8 cellular contexts compared by ENCODE assay signal in the genomic region with DNA sequence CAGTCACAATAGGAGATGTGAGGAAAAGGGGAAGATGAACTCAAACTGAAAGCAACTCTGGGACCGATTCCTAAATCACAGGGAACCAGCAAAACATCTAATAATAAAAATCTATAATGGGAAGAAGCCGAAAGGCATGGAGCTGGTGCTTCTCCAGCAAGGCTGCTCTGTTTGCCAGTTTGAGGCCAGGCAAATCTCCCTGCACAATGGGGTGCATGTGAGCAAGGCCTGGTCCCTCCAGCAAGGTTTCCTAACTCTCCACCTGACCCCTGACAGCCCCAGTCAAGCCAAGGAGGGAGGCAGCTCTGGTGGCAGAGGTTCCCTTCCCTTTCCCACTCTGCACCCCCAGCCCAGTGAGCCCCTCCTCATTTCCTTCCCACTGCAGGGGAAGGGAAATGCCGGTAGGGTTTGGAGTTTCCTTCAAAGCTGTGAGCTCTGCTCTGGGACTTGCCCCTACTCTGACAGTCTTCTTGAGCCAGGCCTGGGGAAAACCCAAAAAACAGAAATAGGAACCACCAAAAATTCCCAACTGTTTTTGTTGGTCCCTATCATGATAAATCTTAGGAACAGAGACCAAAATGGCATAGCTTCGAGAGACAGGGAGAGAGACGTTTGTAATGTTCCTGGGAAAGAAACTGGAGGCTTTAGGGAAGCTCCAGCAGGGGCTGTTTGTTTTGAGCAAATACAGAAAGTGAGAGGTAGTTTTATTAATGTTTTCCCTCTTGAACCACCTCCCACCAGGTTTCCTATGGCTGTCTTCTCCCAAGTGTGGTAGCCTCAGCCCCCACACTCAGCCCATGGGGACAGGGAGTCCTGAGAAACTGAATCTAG. TPM values are rescaled to one million over a fixed set of nuclear protein-coding genes. Genes with fewer than 3 reads are reported as not detected.
DNase-seq lines count a peak whose midpoint lies in the region; ATAC-seq, FAIRE-seq and TF ChIP-seq lines count a peak whose summit lies in the region.

No MANE protein-coding gene starts in this region.

- peak; percentile 8 for ATAC-seq in activated B cell treated with CpG ODN at 0.5 μM for 24 hours (ENCODE audit: low read depth)
- peak in 5 of 8 donors; percentile 2 to 37 (median 18) for ATAC-seq in heart right ventricle
- ATAC-seq in gastrocnemius medialis, result no peak
- no peak for ATAC-seq in GM21526 (IDR thresholded peaks at IDR 0.05; ENCODE audit: low FRiP score, unreplicated experiment)

- peak overlapping the region; percentile 95 for H3K27ac Mint-ChIP-seq in activated B cell treated with CpG ODN at 0.5 μM for 24 hours

- H3K9me3 ChIP-seq in heart right ventricle (no peaks in the 10 kb centered on the region), gastrocnemius medialis (no peaks in the 10 kb centered on the region)

- POLR2A ChIA-PET in activated B cell treated with CpG ODN at 0.5 μM for 24 hours (lab: Charles Lee), result interaction anchor here (0.6 to 20.3 kb wide), 10 partner anchors 8 to 412 kb away, joined by 3 to 265 read pairs (median 12); a partner anchor contains a TSS

- H3K4me3 ChIP-seq in heart right ventricle, result peak overlapping the region in 3 of 10 donors; percentile 1 to 13 (median 8)
- no peak overlapping the region for H3K4me3 ChIP-seq in gastrocnemius medialis

- H3K4me1 ChIP-seq in heart right ventricle (peaks cover 40 to 99% (median 76%) of the 10 kb centered on the region in 9 donors), gastrocnemius medialis (peaks cover 68% of the 10 kb centered on the region in 2 donors)

- 25 to 44% methylated on average over 5 of the region's 5 CpGs for WGBS in heart right ventricle, 2 donors

- no peak for TF ChIP-seq CTCF in activated B cell treated with CpG ODN at 0.5 μM for 24 hours (IDR thresholded peaks at IDR 0.05)
- no peak for TF ChIP-seq CTCF in heart right ventricle (IDR thresholded peaks at IDR 0.05)
- TF ChIP-seq CTCF in gastrocnemius medialis (IDR thresholded peaks at IDR 0.05 in 4 of 5, conservative IDR thresholded peaks at IDR 0.05 in 1 of 5), result no peak

- no peaks in the 10 kb centered on the region for H3K27me3 Mint-ChIP-seq in activated B cell treated with CpG ODN at 0.5 μM for 24 hours

- peak in 1 of 2 donors; percentile 24 for TF ChIP-seq POLR2A in gastrocnemius medialis (IDR thresholded peaks at IDR 0.05)

- in situ Hi-C loops in gastrocnemius medialis (cut with MboI; ENCODE audit: low sequenced_read_pairs in 4 of 4), result no loop called here

- CTCF ChIA-PET in activated B cell treated with CpG ODN at 0.5 μM for 24 hours (lab: Charles Lee), result interaction anchor here (0.8 to 1.4 kb wide), 4 partner anchors 10 to 37 kb away, joined by 3 to 4 read pairs (median 4); no protein-coding TSS in a partner anchor

- H3K4me1 Mint-ChIP-seq in activated B cell treated with CpG ODN at 0.5 μM for 24 hours, result peaks cover 96% of the 10 kb centered on the region

- H3K4me3 Mint-ChIP-seq in activated B cell treated with CpG ODN at 0.5 μM for 24 hours, result peak overlapping the region; percentile 52

- peak; percentile 39 for FAIRE-seq in GM18507 (lab: Jason Lieb, UNC)
- no peak for FAIRE-seq in HTR-8/SVneo (lab: Jason Lieb, UNC)

- intact Hi-C loops in activated B cell treated with CpG ODN at 0.5 μM for 24 hours (cut with micrococcal nuclease), result no loop called here
- intact Hi-C loops in heart right ventricle (cut with DNase I), result loop anchor here in 7 of 10 donors (1.0 to 5.0 kb wide), 3 partner anchors 34 to 35 kb away; a partner anchor contains a TSS
- intact Hi-C loops in gastrocnemius medialis (cut with DNase I; ENCODE audit: low total_unique reads), result loop anchor here (1.0 kb wide), 1 partner anchor 35 kb away; a partner anchor contains a TSS

- no peaks in the 10 kb centered on the region for H3K36me3 ChIP-seq in heart right ventricle
- no peaks in the 10 kb centered on the region for H3K36me3 ChIP-seq in gastrocnemius medialis

- DNase-seq in GM18507 (ENCODE audit: extremely low spot score, insufficient read length, low read depth), result no peak
- no peak for DNase-seq in activated B cell treated with CpG ODN at 0.5 μM for 24 hours
- DNase-seq in heart right ventricle, result peak in 1 of 2 donors; percentile 42
- no peak for DNase-seq in gastrocnemius medialis
- DNase-seq in stimulated activated CD4-positive, alpha-beta T cell treated with anti-CD3 and anti-CD28 coated beads, Interleukin-2, amount 100 ng/mL, for 24 hours, result no peak
- DNase-seq in HTR-8/SVneo (ENCODE audit: insufficient read length, low spot score), result no peak
- no peak for DNase-seq in HUDEP-2 (lab: John Stamatoyannopoulos, UW; ENCODE audit: unreplicated experiment in 76 of 76)

- H3K36me3 Mint-ChIP-seq in activated B cell treated with CpG ODN at 0.5 μM for 24 hours (ENCODE audit: low read depth), result peaks cover 7% of the 10 kb centered on the region

- no peaks in the 10 kb centered on the region for H3K9me3 Mint-ChIP-seq in activated B cell treated with CpG ODN at 0.5 μM for 24 hours

- H3K27ac ChIP-seq in heart right ventricle (peak overlapping the region; percentile 81 to 97 (median 94)), gastrocnemius medialis (peak overlapping the region; percentile 81 to 90 (median 84))

- H3K27me3 ChIP-seq in heart right ventricle (no peaks in the 10 kb centered on the region), gastrocnemius medialis (no peaks in the 10 kb centered on the region)

RNA-seq across cellular contexts. Expression of a gene that starts 34.6 kb away (rescaled TPM):
- total RNA-seq in activated B cell treated with CpG ODN at 0.5 μM for 24 hours (74.7 and 84.3 TPM in 2 replicates), heart right ventricle (10 to 100 TPM; 10.1 to 19.6 (median 12.0) TPM), gastrocnemius medialis (1 to 10 TPM; 2.0 to 5.5 (median 4.9) TPM)
- polyA plus RNA-seq in heart right ventricle, result 10 to 100 TPM in 1 of 2 donors, 1 to 10 TPM in 1; 5.7 to 10.9 TPM

RNA-seq across cellular contexts. Expression of a gene that starts 49.2 kb away (rescaled TPM):
- total RNA-seq in activated B cell treated with CpG ODN at 0.5 μM for 24 hours, result 16.4 and 23.4 TPM in 2 replicates
- 10 to 100 TPM; 16.8 to 26.2 (median 21.6) TPM for total RNA-seq in heart right ventricle
- polyA plus RNA-seq in heart right ventricle, result 10 to 100 TPM; 13.4 to 37.5 TPM
- 10 to 100 TPM; 17.6 to 21.3 (median 20.2) TPM for total RNA-seq in gastrocnemius medialis

Comparison
In these comparisons a context has a peak if more than half of its experiments do, and no peak if none do; other contexts are left out.
1. ATAC-seq: peak in activated B cell treated with CpG ODN at 0.5 μM for 24 hours (single experiment) and heart right ventricle (5 of 8); none in gastrocnemius medialis (0 of 2) and GM21526 (single experiment).